Comparison of ENCODE assay signal across 6 cellular contexts in genomic region chr17:56119191-56119590, GRCh38. TPM values are rescaled to one million over a fixed set of nuclear protein-coding genes. Genes with fewer than 3 reads are reported as not detected.
"Had no signal": no experiment of that assay in that cellular context is flagged by ENCODE, and none has a peak within 500 bp of the region (broad histone marks: within the 10 kb centered on the region; RNA-seq: fewer than 3 reads in every experiment).

No MANE protein-coding gene starts in this region.

- DNase-seq: H9, IMR-90 had no signal

- H2AFZ ChIP-seq: GM23338 had no signal

- H3K27ac Mint-ChIP-seq: GM23338, H9 had no signal

- ATAC-seq: GM23338, K562 had no signal

- H3K9me3 Mint-ChIP-seq: GM23338, H9 had no signal

- H3K4me3 Mint-ChIP-seq: GM23338, H9 had no signal

- H3K4me2 ChIP-seq: GM23338 had no signal

- H3K4me1 Mint-ChIP-seq: GM23338, H9 had no signal

- H3K4me3 ChIP-seq: GM23338, K562 had no signal

RNA-seq across cellular contexts. Expression of gene ANKFN1, which starts 34.1 kb away (rescaled TPM):
- total RNA-seq: GM23338, H1, H9, HT-29, IMR-90 had no signal
- polyA plus RNA-seq: GM23338, H1, IMR-90 had no signal
